1 cellular context compared by ENCODE assay signal in genomic region chr18:36341944-36342343, GRCh38.
TF ChIP-seq lines count a peak whose summit lies in the region.

No MANE protein-coding gene starts in this region.

TF ChIP-seq in SK-N-SH, 30 proteins besides CTCF, POLR2A, EP300 and RAD21 (continued from another document):
- no peak for TF ChIP-seq REST (IDR thresholded peaks at IDR 0.05; ENCODE audit: low read depth, low read length)
- TF ChIP-seq FOXJ3 (CRISPR knock-in tag; IDR thresholded peaks at IDR 0.05), result no peak
- no peak for TF ChIP-seq USF1 (IDR thresholded peaks at IDR 0.05; ENCODE audit: borderline replicate concordance, low read depth)
- no peak for TF ChIP-seq FOXM1 (IDR thresholded peaks at IDR 0.05; ENCODE audit: low read depth)
